In the genomic region with DNA sequence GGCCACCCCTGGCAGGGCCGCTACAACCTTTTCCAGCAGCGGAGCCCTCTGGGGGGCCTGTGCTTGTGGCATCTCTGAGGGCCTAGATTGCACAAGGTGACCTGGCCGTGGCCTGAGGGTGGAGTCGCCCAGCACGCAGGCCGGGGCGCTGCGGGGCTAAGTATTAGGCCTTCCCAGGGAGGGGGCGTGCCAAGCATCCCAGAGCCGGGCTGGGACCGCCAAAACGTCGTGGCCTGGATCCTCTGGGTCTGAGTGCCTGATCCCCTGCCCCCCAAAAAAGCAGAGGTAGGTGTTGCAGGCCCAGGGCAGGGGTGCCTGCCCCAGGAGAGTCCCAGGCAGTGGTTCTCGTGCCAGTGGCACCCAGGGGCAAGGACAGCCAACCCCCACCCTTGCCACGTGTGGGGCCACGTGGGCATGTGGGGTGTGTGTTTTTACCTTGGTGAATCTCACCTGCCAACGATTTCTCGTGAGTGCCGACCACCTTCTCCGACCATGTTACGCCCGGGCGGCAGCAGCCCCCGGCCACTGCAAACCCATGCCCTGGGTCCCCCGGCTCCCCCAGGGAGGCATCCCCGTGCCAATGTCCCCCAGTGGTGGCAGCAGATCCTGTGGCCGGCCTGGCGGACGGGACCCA, we compare ENCODE assay signal across 2 cellular contexts.
TF ChIP-seq lines count a peak whose summit lies in the region.

No MANE protein-coding gene starts in this region.

TF ChIP-seq in K562, 482 proteins besides CTCF, POLR2A, EP300 and RAD21:
- TF ChIP-seq POLR2G (IDR thresholded peaks at IDR 0.05; ENCODE audit: low read depth, low read length) (peak; percentile 68), CSDE1 (IDR thresholded peaks at IDR 0.05) (no peak)
- TF ChIP-seq, protein P1, sequence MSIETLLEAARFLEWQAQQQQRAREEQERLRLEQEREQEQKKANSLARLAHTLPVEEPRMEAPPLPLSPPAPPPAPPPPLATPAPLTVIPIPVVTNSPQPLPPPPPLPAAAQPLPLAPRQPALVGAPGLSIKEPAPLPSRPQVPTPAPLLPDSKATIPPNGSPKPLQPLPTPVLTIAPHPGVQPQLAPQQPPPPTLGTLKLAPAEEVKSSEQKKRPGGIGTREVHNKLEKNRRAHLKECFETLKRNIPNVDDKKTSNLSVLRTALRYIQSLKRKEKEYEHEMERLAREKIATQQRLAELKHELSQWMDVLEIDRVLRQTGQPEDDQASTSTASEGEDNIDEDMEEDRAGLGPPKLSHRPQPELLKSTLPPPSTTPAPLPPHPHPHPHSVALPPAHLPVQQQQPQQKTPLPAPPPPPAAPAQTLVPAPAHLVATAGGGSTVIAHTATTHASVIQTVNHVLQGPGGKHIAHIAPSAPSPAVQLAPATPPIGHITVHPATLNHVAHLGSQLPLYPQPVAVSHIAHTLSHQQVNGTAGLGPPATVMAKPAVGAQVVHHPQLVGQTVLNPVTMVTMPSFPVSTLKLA (conservative IDR thresholded peaks at IDR 0.05), result no peak
- TF ChIP-seq, protein P2, sequence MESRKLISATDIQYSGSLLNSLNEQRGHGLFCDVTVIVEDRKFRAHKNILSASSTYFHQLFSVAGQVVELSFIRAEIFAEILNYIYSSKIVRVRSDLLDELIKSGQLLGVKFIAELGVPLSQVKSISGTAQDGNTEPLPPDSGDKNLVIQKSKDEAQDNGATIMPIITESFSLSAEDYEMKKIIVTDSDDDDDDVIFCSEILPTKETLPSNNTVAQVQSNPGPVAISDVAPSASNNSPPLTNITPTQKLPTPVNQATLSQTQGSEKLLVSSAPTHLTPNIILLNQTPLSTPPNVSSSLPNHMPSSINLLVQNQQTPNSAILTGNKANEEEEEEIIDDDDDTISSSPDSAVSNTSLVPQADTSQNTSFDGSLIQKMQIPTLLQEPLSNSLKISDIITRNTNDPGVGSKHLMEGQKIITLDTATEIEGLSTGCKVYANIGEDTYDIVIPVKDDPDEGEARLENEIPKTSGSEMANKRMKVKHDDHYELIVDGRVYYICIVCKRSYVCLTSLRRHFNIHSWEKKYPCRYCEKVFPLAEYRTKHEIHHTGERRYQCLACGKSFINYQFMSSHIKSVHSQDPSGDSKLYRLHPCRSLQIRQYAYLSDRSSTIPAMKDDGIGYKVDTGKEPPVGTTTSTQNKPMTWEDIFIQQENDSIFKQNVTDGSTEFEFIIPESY (CRISPR knock-in tag; IDR thresholded peaks at IDR 0.05), result peak; percentile 32
- TF ChIP-seq, protein P3, sequence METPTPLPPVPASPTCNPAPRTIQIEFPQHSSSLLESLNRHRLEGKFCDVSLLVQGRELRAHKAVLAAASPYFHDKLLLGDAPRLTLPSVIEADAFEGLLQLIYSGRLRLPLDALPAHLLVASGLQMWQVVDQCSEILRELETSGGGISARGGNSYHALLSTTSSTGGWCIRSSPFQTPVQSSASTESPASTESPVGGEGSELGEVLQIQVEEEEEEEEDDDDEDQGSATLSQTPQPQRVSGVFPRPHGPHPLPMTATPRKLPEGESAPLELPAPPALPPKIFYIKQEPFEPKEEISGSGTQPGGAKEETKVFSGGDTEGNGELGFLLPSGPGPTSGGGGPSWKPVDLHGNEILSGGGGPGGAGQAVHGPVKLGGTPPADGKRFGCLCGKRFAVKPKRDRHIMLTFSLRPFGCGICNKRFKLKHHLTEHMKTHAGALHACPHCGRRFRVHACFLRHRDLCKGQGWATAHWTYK (CRISPR knock-in tag; IDR thresholded peaks at IDR 0.05), result 0 out of 2 replicates have a peak, but pooled peaks have one; percentile 60

TF ChIP-seq in HepG2, 621 proteins besides CTCF, POLR2A, EP300 and RAD21:
- TF ChIP-seq ZNF510 (CRISPR knock-in tag; IDR thresholded peaks at IDR 0.05; ENCODE audit: low read depth), result no peak
- TF ChIP-seq HNRNPL (IDR thresholded peaks at IDR 0.05; ENCODE audit: low read depth, low read length), result peak; percentile 47; the same call in 1 of the 2 replicates
- TF ChIP-seq AGO2 (optimal IDR thresholded peaks at IDR 0.05; ENCODE audit: low read depth, low read length), result peak; percentile 77
- TF ChIP-seq ZC3H13 (CRISPR knock-in tag; IDR thresholded peaks at IDR 0.05), result 0 out of 2 replicates have a peak, but pooled peaks have one; percentile 9
- TF ChIP-seq MTF2 (CRISPR knock-in tag; IDR thresholded peaks at IDR 0.05; ENCODE audit: borderline replicate concordance), result no peak
